Comparison of ENCODE assay signal across 11 cellular contexts in genomic region chrX:107154787-107155620, GRCh38. TPM values are rescaled to one million over a fixed set of nuclear protein-coding genes. Genes with fewer than 3 reads are reported as not detected.
DNase-seq lines count a peak whose midpoint lies in the region; ATAC-seq and TF ChIP-seq lines count a peak whose summit lies in the region.
"Had no signal": no experiment of that assay in that cellular context is flagged by ENCODE, and none has a peak within 500 bp of the region (broad histone marks: within the 10 kb centered on the region; RNA-seq: fewer than 3 reads in every experiment).

No MANE protein-coding gene starts in this region.

- no peak overlapping the region for H3K27ac ChIP-seq in WERI-Rb-1

- peak in 3 of 4 experiments; percentile 61 to 79 (median 76) for ATAC-seq in T-cell (replicated peaks in 1 of 4)
- ATAC-seq in effector memory CD8-positive, alpha-beta T cell (replicated peaks) = peak; percentile 22
- ATAC-seq in HG03354 (IDR thresholded peaks at IDR 0.05; ENCODE audit: poor library complexity, severe bottlenecking, unreplicated experiment) = no peak

- H3K36me3 ChIP-seq in WERI-Rb-1 = no peaks in the 10 kb centered on the region
- H3K36me3 ChIP-seq: esophagus squamous epithelium had no signal

- H3K9me3 Mint-ChIP-seq in T-cell = no peaks in the 10 kb centered on the region
- H3K9me3 Mint-ChIP-seq in effector memory CD8-positive, alpha-beta T cell = no peaks in the 10 kb centered on the region

- H3K4me3 ChIP-seq in skeletal muscle cell (ENCODE audit: low read depth, low read length) (no peak overlapping the region), WERI-Rb-1 (ENCODE audit: low read depth, low read length) (no peak overlapping the region)

- peak overlapping the region; percentile 64 to 75 (median 72) for H3K4me3 Mint-ChIP-seq in T-cell
- H3K4me3 Mint-ChIP-seq in effector memory CD8-positive, alpha-beta T cell = peak overlapping the region; percentile 59 to 72

- H3K27me3 ChIP-seq in WERI-Rb-1 (ENCODE audit: insufficient read depth, low read depth, severe bottlenecking) = no peaks in the 10 kb centered on the region
- H3K27me3 ChIP-seq: esophagus squamous epithelium had no signal

- peak overlapping the region; percentile 2 to 67 for H3K27ac Mint-ChIP-seq in T-cell
- H3K27ac Mint-ChIP-seq in effector memory CD8-positive, alpha-beta T cell = no peak overlapping the region

- peak; percentile 18 to 57 (median 34) for DNase-seq in NCI-H1417 (lab: John Stamatoyannopoulos, UW)
- DNase-seq in NCI-H1417 treated with DMSO at 0.1 percent for 48 hours (lab: John Stamatoyannopoulos, UW) = no peak
- peak in 1 of 34 experiments; percentile 11 for DNase-seq in T-cell
- no peak for DNase-seq in effector memory CD8-positive, alpha-beta T cell
- DNase-seq in skeletal muscle cell (ENCODE audit: low read depth) = peak; percentile 38
- no peak for DNase-seq in WERI-Rb-1
- no peak for DNase-seq in HK-2 (ENCODE audit: unreplicated experiment)
- DNase-seq: esophagus squamous epithelium had no signal

- no peaks in the 10 kb centered on the region for H3K36me3 Mint-ChIP-seq in T-cell
- H3K36me3 Mint-ChIP-seq in effector memory CD8-positive, alpha-beta T cell (ENCODE audit: insufficient read depth) = no peaks in the 10 kb centered on the region

- H3K9me3 ChIP-seq in WERI-Rb-1 (ENCODE audit: severe bottlenecking) = no peaks in the 10 kb centered on the region
- H3K9me3 ChIP-seq: esophagus squamous epithelium had no signal

- POLR2A ChIA-PET in T-cell (lab: Charles Lee) = interaction anchor here in 1 of 2 donors (0.5 to 0.6 kb wide), 2 partner anchors 39 to 209 kb away, joined by 3 read pairs; no protein-coding TSS in a partner anchor

- CTCF ChIA-PET in T-cell (lab: Charles Lee) = no interaction called here

- peaks cover 0 to 7% of the 10 kb centered on the region in 2 donors for H3K27me3 Mint-ChIP-seq in T-cell
- no peaks in the 10 kb centered on the region for H3K27me3 Mint-ChIP-seq in effector memory CD8-positive, alpha-beta T cell

- no peak for TF ChIP-seq CTCF in WERI-Rb-1 (IDR thresholded peaks at IDR 0.05; ENCODE audit: low read depth, low read length)

- H3K4me1 Mint-ChIP-seq in T-cell = peaks cover 0 to 12% (median 3%) of the 10 kb centered on the region in 3 donors
- H3K4me1 Mint-ChIP-seq in effector memory CD8-positive, alpha-beta T cell (ENCODE audit: low read depth in 2 of 2) = peaks cover 0 to 2% of the 10 kb centered on the region in 2 donors

RNA-seq across cellular contexts. Expression of gene RBM41, which starts 36.4 kb away (rescaled TPM):
- total RNA-seq in T-cell = 10 to 100 TPM; 13.4 to 26.2 (median 18.9) TPM

RNA-seq across cellular contexts. Expression of gene NUP62CL, which starts 51.2 kb away (rescaled TPM):
- 1 to 10 TPM in 4 of 5 donors, under 1 TPM in 1; 0.26 to 4.0 (median 3.7) TPM for total RNA-seq in T-cell

RNA-seq across cellular contexts. Expression of gene DNAAF6, which starts 51.4 kb away (rescaled TPM):
- total RNA-seq in T-cell = not detected
- total RNA-seq: A172, esophagus squamous epithelium, SK-MEL-5 had no signal

Comparison
In these comparisons a context has a peak if more than half of its experiments do, and no peak if none do; other contexts are left out.
1. DNase-seq: peak in NCI-H1417 (3 of 3) and skeletal muscle cell (single experiment); none in NCI-H1417 treated with DMSO at 0.1 percent for 48 hours (single experiment), effector memory CD8-positive, alpha-beta T cell (0 of 3), WERI-Rb-1 (single experiment) and HK-2 (single experiment).
2. H3K27ac Mint-ChIP-seq: peak in T-cell (2 of 2); none in effector memory CD8-positive, alpha-beta T cell (0 of 2).